Comparison of ENCODE assay signal across 1 cellular context in genomic region chr3:49120438-49121135, GRCh38.
TF ChIP-seq lines count a peak whose summit lies in the region.

Gene USP19 (minus strand): TSS chr3:49120823. CDS start chr3:49119145, 1,678 bp downstream.

TF ChIP-seq in HepG2, 621 proteins besides CTCF, POLR2A, EP300 and RAD21 (continued from another document):
- TF ChIP-seq ZBTB2 (CRISPR knock-in tag; IDR thresholded peaks at IDR 0.05; ENCODE audit: low read depth): peak; percentile 100
- TF ChIP-seq ZNF629 (CRISPR knock-in tag; conservative IDR thresholded peaks at IDR 0.05): no peak
- no peak for TF ChIP-seq STAT6 (CRISPR knock-in tag; IDR thresholded peaks at IDR 0.05; ENCODE audit: borderline replicate concordance)
- no peak for TF ChIP-seq ZNF510 (CRISPR knock-in tag; IDR thresholded peaks at IDR 0.05; ENCODE audit: low read depth)
- 0 out of 2 replicates have a peak, but pooled peaks have one; percentile 71 for TF ChIP-seq ZNF124 (CRISPR knock-in tag; IDR thresholded peaks at IDR 0.05)
- TF ChIP-seq KDM4B (CRISPR knock-in tag; IDR thresholded peaks at IDR 0.05): peak; percentile 46; the same call in 1 of the 2 replicates
- TF ChIP-seq ZNF563 (CRISPR knock-in tag; IDR thresholded peaks at IDR 0.05): peak; percentile 81; the same call in 1 of the 2 replicates
- TF ChIP-seq ZNF503 (CRISPR knock-in tag; IDR thresholded peaks at IDR 0.05): no peak
- peak; percentile 29; the same call in 1 of the 2 replicates for TF ChIP-seq ZNF547 (CRISPR knock-in tag; IDR thresholded peaks at IDR 0.05)
- TF ChIP-seq ZNF275 (CRISPR knock-in tag; IDR thresholded peaks at IDR 0.05; ENCODE audit: borderline replicate concordance): peak; percentile 61; the same call in 1 of the 2 replicates
- TF ChIP-seq MXD4 (CRISPR knock-in tag; IDR thresholded peaks at IDR 0.05): peak; percentile 88; the same call in 1 of the 2 replicates
TF ChIP-seq in HepG2: peak in this region for 273.
